1 cellular context compared by ENCODE assay signal in the genomic region with DNA sequence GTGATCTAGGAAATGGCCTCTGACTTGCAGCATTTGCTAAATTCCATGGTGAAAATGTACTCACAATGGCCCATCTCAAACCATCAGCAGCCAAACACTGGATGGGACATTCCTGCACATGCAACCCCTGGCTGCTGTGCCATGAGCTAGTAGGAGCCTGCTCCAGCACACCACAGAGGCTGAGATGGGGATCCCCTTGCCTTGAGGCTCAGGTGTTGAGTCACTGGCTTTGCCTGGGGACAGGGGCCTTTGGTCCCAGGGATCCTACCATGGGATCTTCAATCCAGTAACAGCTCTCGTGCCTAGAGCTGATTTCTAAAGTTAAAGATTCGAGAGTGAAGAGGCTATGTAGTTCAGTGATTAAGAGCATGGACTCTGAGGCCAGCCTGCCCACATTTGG.
TF ChIP-seq lines count a peak whose summit lies in the region.

No MANE protein-coding gene starts in this region.

TF ChIP-seq in GM23338, 12 proteins besides CTCF, POLR2A, EP300 and RAD21:
- TF ChIP-seq CREB1 (CRISPR knock-in tag; IDR thresholded peaks at IDR 0.05; ENCODE audit: low read depth) (no peak), JUNB (IDR thresholded peaks at IDR 0.05; ENCODE audit: unreplicated experiment) (no peak), EZH2phosphoT487 (IDR thresholded peaks at IDR 0.05; ENCODE audit: unreplicated experiment) (no peak)
- TF ChIP-seq, protein P1, sequence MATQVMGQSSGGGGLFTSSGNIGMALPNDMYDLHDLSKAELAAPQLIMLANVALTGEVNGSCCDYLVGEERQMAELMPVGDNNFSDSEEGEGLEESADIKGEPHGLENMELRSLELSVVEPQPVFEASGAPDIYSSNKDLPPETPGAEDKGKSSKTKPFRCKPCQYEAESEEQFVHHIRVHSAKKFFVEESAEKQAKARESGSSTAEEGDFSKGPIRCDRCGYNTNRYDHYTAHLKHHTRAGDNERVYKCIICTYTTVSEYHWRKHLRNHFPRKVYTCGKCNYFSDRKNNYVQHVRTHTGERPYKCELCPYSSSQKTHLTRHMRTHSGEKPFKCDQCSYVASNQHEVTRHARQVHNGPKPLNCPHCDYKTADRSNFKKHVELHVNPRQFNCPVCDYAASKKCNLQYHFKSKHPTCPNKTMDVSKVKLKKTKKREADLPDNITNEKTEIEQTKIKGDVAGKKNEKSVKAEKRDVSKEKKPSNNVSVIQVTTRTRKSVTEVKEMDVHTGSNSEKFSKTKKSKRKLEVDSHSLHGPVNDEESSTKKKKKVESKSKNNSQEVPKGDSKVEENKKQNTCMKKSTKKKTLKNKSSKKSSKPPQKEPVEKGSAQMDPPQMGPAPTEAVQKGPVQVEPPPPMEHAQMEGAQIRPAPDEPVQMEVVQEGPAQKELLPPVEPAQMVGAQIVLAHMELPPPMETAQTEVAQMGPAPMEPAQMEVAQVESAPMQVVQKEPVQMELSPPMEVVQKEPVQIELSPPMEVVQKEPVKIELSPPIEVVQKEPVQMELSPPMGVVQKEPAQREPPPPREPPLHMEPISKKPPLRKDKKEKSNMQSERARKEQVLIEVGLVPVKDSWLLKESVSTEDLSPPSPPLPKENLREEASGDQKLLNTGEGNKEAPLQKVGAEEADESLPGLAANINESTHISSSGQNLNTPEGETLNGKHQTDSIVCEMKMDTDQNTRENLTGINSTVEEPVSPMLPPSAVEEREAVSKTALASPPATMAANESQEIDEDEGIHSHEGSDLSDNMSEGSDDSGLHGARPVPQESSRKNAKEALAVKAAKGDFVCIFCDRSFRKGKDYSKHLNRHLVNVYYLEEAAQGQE (IDR thresholded peaks at IDR 0.05; ENCODE audit: unreplicated experiment), result no peak
